Comparison of ENCODE assay signal across 20 cellular contexts in the genomic region with DNA sequence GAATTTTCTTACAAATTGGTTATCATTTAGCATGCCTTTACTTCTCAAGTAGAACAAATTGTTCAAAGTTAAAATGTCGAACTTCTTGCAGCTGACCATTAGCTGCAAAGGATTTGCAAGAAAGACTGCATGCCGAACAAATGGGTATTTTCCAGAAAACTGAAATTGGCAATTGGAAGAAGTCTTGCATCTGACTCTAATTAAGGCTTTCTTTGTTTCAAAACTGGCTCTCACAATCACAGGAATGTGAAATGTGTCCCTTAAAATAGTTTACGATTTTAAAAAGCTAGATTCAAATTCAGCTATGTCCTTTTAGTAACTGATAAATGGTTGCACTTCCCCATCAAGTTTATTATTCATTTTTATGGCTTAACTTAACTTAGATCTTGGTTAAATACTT.
"Had no signal": no experiment of that assay in that cellular context is flagged by ENCODE, and none has a peak within 500 bp of the region (broad histone marks: within the 10 kb centered on the region; RNA-seq: fewer than 3 reads in every experiment).

No MANE protein-coding gene starts in this region.

- H3K27ac Mint-ChIP-seq: activated CD4-positive, alpha-beta T cell treated with anti-CD3 and anti-CD28 coated beads, Interleukin-2, amount 10 ng/mL, durations not matched to agents 24 days and 14 days; activated CD8-positive, alpha-beta T cell treated with anti-CD3 and anti-CD28 coated beads for 36 hours; activated naive CD8-positive, alpha-beta T cell treated with anti-CD3 and anti-CD28 coated beads, Interleukin-2, amount 10 ng/mL, durations not matched to agents 7 days and 5 days; activated T-cell treated with anti-CD3 and anti-CD28 coated beads, Interleukin-2, amount 50 U/mL, for 24 hours; activated T-helper 2 cell treated with anti-CD3 and anti-CD28 coated beads, Interferon-gamma antibody, Interleukin-2, Interleukin-4, amounts not matched to agents 10 μg/mL and 5 μg/mL and 100 μg/mL, durations not matched to agents 14 hours and 24 hours and 36 hours; brain; nephron; stimulated activated effector memory CD8-positive, alpha-beta T cell treated with anti-CD3 and anti-CD28 coated beads, Interleukin-12 subunit alpha, Interleukin-12 subunit beta, amount 100 ng/mL, for 72 hours; T-cell had no signal

- H3K27me3 Mint-ChIP-seq: activated CD4-positive, alpha-beta T cell treated with anti-CD3 and anti-CD28 coated beads, Interleukin-2, amount 10 ng/mL, durations not matched to agents 24 days and 14 days; activated naive CD8-positive, alpha-beta T cell treated with anti-CD3 and anti-CD28 coated beads, Interleukin-2, amount 10 ng/mL, durations not matched to agents 7 days and 5 days; activated T-cell treated with anti-CD3 and anti-CD28 coated beads, Interleukin-2, amount 50 U/mL, for 24 hours; brain had no signal

- H3K4me3 ChIP-seq: heart right ventricle, left lung, sigmoid colon, thoracic aorta had no signal

- DNase-seq: activated CD4-positive, alpha-beta T cell treated with anti-CD3 and anti-CD28 coated beads, Interleukin-2, amount 10 ng/mL, durations not matched to agents 24 days and 14 days; activated CD8-positive, alpha-beta T cell treated with anti-CD3 and anti-CD28 coated beads for 36 hours; activated naive CD4-positive, alpha-beta T cell treated with Interleukin-2 at 50 U/mL for 16 hours; activated naive CD8-positive, alpha-beta T cell treated with anti-CD3 and anti-CD28 coated beads, Interleukin-2, amount 10 ng/mL, durations not matched to agents 7 days and 5 days; activated T-cell treated with anti-CD3 and anti-CD28 coated beads, Interleukin-2, amount 50 U/mL, for 24 hours; central memory CD4-positive, alpha-beta T cell; heart right ventricle; left lung; midbrain; posterior cingulate gyrus; sigmoid colon; stimulated activated CD4-positive, alpha-beta T cell treated with anti-CD3 and anti-CD28 coated beads, Interleukin-4, amount 100 ng/mL, for 24 hours; T-cell had no signal

- H3K4me3 Mint-ChIP-seq: activated CD4-positive, alpha-beta T cell treated with anti-CD3 and anti-CD28 coated beads, Interleukin-2, amount 10 ng/mL, durations not matched to agents 24 days and 14 days; activated CD8-positive, alpha-beta T cell treated with anti-CD3 and anti-CD28 coated beads for 36 hours; activated naive CD8-positive, alpha-beta T cell treated with anti-CD3 and anti-CD28 coated beads, Interleukin-2, amount 10 ng/mL, durations not matched to agents 7 days and 5 days; activated T-cell treated with anti-CD3 and anti-CD28 coated beads, Interleukin-2, amount 50 U/mL, for 24 hours; brain; nephron; stimulated activated effector memory CD8-positive, alpha-beta T cell treated with anti-CD3 and anti-CD28 coated beads, Interleukin-12 subunit alpha, Interleukin-12 subunit beta, amount 100 ng/mL, for 72 hours; T-cell had no signal

- FAIRE-seq: colon, frontal cortex had no signal

- H3K27me3 ChIP-seq: heart right ventricle, left lung, sigmoid colon had no signal

- H3K4me1 Mint-ChIP-seq: activated CD4-positive, alpha-beta T cell treated with anti-CD3 and anti-CD28 coated beads, Interleukin-2, amount 10 ng/mL, durations not matched to agents 24 days and 14 days; activated naive CD8-positive, alpha-beta T cell treated with anti-CD3 and anti-CD28 coated beads, Interleukin-2, amount 10 ng/mL, durations not matched to agents 7 days and 5 days; nephron; stimulated activated effector memory CD8-positive, alpha-beta T cell treated with anti-CD3 and anti-CD28 coated beads, Interleukin-12 subunit alpha, Interleukin-12 subunit beta, amount 100 ng/mL, for 72 hours; T-cell had no signal

- H3K36me3 Mint-ChIP-seq: activated naive CD8-positive, alpha-beta T cell treated with anti-CD3 and anti-CD28 coated beads, Interleukin-2, amount 10 ng/mL, durations not matched to agents 7 days and 5 days; brain; stimulated activated effector memory CD8-positive, alpha-beta T cell treated with anti-CD3 and anti-CD28 coated beads, Interleukin-12 subunit alpha, Interleukin-12 subunit beta, amount 100 ng/mL, for 72 hours; T-cell had no signal

- H3K4me1 ChIP-seq: heart right ventricle, left lung had no signal

- H3K27ac ChIP-seq: heart right ventricle, left lung, sigmoid colon, thoracic aorta had no signal

- H3K9me3 ChIP-seq: heart right ventricle, left lung, sigmoid colon, thoracic aorta had no signal

- H3K36me3 ChIP-seq: heart right ventricle, left lung, sigmoid colon, thoracic aorta had no signal

- ATAC-seq: activated CD8-positive, alpha-beta T cell treated with anti-CD3 and anti-CD28 coated beads for 36 hours; heart right ventricle; left lung; stimulated activated effector memory CD8-positive, alpha-beta T cell treated with anti-CD3 and anti-CD28 coated beads, Interleukin-12 subunit alpha, Interleukin-12 subunit beta, amount 100 ng/mL, for 72 hours; T-cell had no signal
